26 cellular contexts compared by ENCODE assay signal in genomic region chr5:155167736-155168135, GRCh38.
"Had no signal": no experiment of that assay in that cellular context is flagged by ENCODE, and none has a peak within 500 bp of the region (broad histone marks: within the 10 kb centered on the region; RNA-seq: fewer than 3 reads in every experiment).

No MANE protein-coding gene starts in this region.

- ATAC-seq: mucosa of descending colon; naive thymus-derived CD4-positive, alpha-beta T cell; natural killer cell treated with Interleukin-12 subunit alpha and Interleukin-12 subunit beta and Interleukin-15 and Interleukin-18, amount 100 ng/mL, for 72 hours; pancreas; right cardiac atrium; stimulated activated effector memory CD8-positive, alpha-beta T cell treated with anti-CD3 and anti-CD28 coated beads, Interleukin-12 subunit alpha, Interleukin-12 subunit beta, amount 100 ng/mL, for 72 hours; upper lobe of right lung had no signal

- H3K27ac Mint-ChIP-seq: naive thymus-derived CD4-positive, alpha-beta T cell; natural killer cell treated with Interleukin-12 subunit alpha and Interleukin-12 subunit beta and Interleukin-15 and Interleukin-18, amount 100 ng/mL, for 72 hours; stimulated activated effector memory CD8-positive, alpha-beta T cell treated with anti-CD3 and anti-CD28 coated beads, Interleukin-12 subunit alpha, Interleukin-12 subunit beta, amount 100 ng/mL, for 72 hours; stimulated activated naive CD8-positive, alpha-beta T cell treated with anti-CD3 and anti-CD28 coated beads, Interleukin-15, Interleukin-2, amounts not matched to agents 100 ng/mL and 50 ng/mL, for 24 hours had no signal

- H3K79me2 ChIP-seq: hepatocyte had no signal

- H3K9me3 ChIP-seq: left ventricle myocardium inferior, mucosa of descending colon, pancreas, prostate gland, sigmoid colon, suprapubic skin, thoracic aorta, tibial artery, upper lobe of right lung had no signal

- H3K4me3 ChIP-seq: hepatocyte, left ventricle myocardium inferior, lung, mucosa of descending colon, pancreas, prostate gland, sigmoid colon, spleen, suprapubic skin, thoracic aorta, tibial artery, upper lobe of right lung had no signal

- H3K4me3 Mint-ChIP-seq: naive thymus-derived CD4-positive, alpha-beta T cell; natural killer cell treated with Interleukin-12 subunit alpha and Interleukin-12 subunit beta and Interleukin-15 and Interleukin-18, amount 100 ng/mL, for 72 hours; stimulated activated effector memory CD8-positive, alpha-beta T cell treated with anti-CD3 and anti-CD28 coated beads, Interleukin-12 subunit alpha, Interleukin-12 subunit beta, amount 100 ng/mL, for 72 hours; stimulated activated naive CD8-positive, alpha-beta T cell treated with anti-CD3 and anti-CD28 coated beads, Interleukin-15, Interleukin-2, amounts not matched to agents 100 ng/mL and 50 ng/mL, for 24 hours had no signal

- H3K4me1 Mint-ChIP-seq: naive thymus-derived CD4-positive, alpha-beta T cell; stimulated activated effector memory CD8-positive, alpha-beta T cell treated with anti-CD3 and anti-CD28 coated beads, Interleukin-12 subunit alpha, Interleukin-12 subunit beta, amount 100 ng/mL, for 72 hours had no signal

- H3K4me1 ChIP-seq: left ventricle myocardium inferior, pancreas, prostate gland, sigmoid colon, spleen, suprapubic skin, tibial artery, upper lobe of right lung had no signal

- H3K27ac ChIP-seq: hepatocyte, left ventricle myocardium inferior, pancreas, prostate gland, sigmoid colon, spleen, suprapubic skin, thoracic aorta, tibial artery, upper lobe of right lung had no signal

- H3K9me3 Mint-ChIP-seq: stimulated activated naive CD8-positive, alpha-beta T cell treated with anti-CD3 and anti-CD28 coated beads, Interleukin-15, Interleukin-2, amounts not matched to agents 100 ng/mL and 50 ng/mL, for 24 hours had no signal

- H3K4me2 ChIP-seq: hepatocyte had no signal

- DNase-seq: islet precursor cell; left ventricle myocardium inferior; midbrain; mucosa of descending colon; naive thymus-derived CD4-positive, alpha-beta T cell; nucleus accumbens; pancreas; posterior cingulate gyrus; retina; right cardiac atrium; sigmoid colon; small intestine; spleen; stimulated activated CD4-positive, alpha-beta T cell treated with anti-CD3 and anti-CD28 coated beads, Interleukin-4, amount 100 ng/mL, for 24 hours; stimulated activated naive CD4-positive, alpha-beta T cell; tibial artery; trophoblast cell; upper lobe of right lung had no signal

- H3K27me3 Mint-ChIP-seq: stimulated activated naive CD8-positive, alpha-beta T cell treated with anti-CD3 and anti-CD28 coated beads, Interleukin-15, Interleukin-2, amounts not matched to agents 100 ng/mL and 50 ng/mL, for 24 hours had no signal

- H3K36me3 ChIP-seq: left ventricle myocardium inferior, pancreas, prostate gland, sigmoid colon, spleen, suprapubic skin, thoracic aorta, tibial artery, upper lobe of right lung had no signal

- H3K27me3 ChIP-seq: hepatocyte, pancreas, sigmoid colon, suprapubic skin, tibial artery, upper lobe of right lung had no signal

- H2AFZ ChIP-seq: hepatocyte had no signal

- H3K36me3 Mint-ChIP-seq: natural killer cell treated with Interleukin-12 subunit alpha and Interleukin-12 subunit beta and Interleukin-15 and Interleukin-18, amount 100 ng/mL, for 72 hours; stimulated activated effector memory CD8-positive, alpha-beta T cell treated with anti-CD3 and anti-CD28 coated beads, Interleukin-12 subunit alpha, Interleukin-12 subunit beta, amount 100 ng/mL, for 72 hours had no signal
